Comparison of ENCODE assay signal across 22 cellular contexts in the genomic region with DNA sequence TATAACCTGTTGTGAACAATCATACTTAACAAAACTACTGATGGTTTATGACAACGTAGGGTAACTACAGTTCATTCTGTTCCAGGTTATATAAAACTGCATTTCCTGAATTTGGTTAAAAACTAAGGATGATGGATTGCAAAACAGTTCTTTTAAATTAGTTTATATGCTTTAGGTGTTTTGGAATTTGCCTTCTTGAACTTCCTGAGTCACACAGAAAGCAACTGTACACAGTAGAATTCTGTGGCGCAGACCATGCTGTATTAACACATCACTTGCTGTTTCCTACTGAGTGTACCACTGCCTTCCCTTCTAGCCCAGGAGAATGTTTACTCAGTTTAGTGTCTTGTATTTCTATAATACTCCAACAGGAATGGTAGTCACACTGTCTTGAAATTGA. TPM values are rescaled to one million over a fixed set of nuclear protein-coding genes. Genes with fewer than 3 reads are reported as not detected.
A peak's percentile ranks its signal among the peaks of the same experiment; 100 is the strongest.
DNase-seq lines count a peak whose midpoint lies in the region; ATAC-seq and TF ChIP-seq lines count a peak whose summit lies in the region.
"Had no signal": no experiment of that assay in that cellular context is flagged by ENCODE, and none has a peak within 500 bp of the region (broad histone marks: within the 10 kb centered on the region; RNA-seq: fewer than 3 reads in every experiment).

No MANE protein-coding gene starts in this region.

- no peak for TF ChIP-seq EP300 in sigmoid colon (IDR thresholded peaks at IDR 0.05)

- H3K27me3 ChIP-seq in sigmoid colon = no peaks in the 10 kb centered on the region
- H3K27me3 ChIP-seq in neuronal stem cell (ENCODE audit: control insufficient read depth in 3 of 3, insufficient read depth in 3 of 3, low read depth in 1 of 3, low read length in 3 of 3) = no peaks in the 10 kb centered on the region
- H3K27me3 ChIP-seq: heart left ventricle, MG63, ovary, right atrium auricular region had no signal

- H3K18ac ChIP-seq in neuronal stem cell (ENCODE audit: low read length) = no peak overlapping the region

- no peak for ATAC-seq in HG02610 (IDR thresholded peaks at IDR 0.05; ENCODE audit: unreplicated experiment)
- no peak for ATAC-seq in esophagus mucosa
- ATAC-seq: effector memory CD8-positive, alpha-beta T cell; left cardiac atrium; naive thymus-derived CD4-positive, alpha-beta T cell had no signal

- H3K9ac ChIP-seq in neuronal stem cell (ENCODE audit: low read depth, low read length, poor library complexity) = no peak overlapping the region

- no peak overlapping the region for H2BK120ac ChIP-seq in neuronal stem cell (ENCODE audit: low read depth, low read length)

- H2BK5ac ChIP-seq in neuronal stem cell (ENCODE audit: low read length) = no peak overlapping the region

- H2BK12ac ChIP-seq in neuronal stem cell (ENCODE audit: low read length) = no peak overlapping the region

- intact Hi-C loops in sigmoid colon (cut with DNase I) = no loop called here

- H3K79me1 ChIP-seq in neuronal stem cell (ENCODE audit: low read depth, low read length) = no peaks in the 10 kb centered on the region

- no peak for TF ChIP-seq CTCF in sigmoid colon (IDR thresholded peaks at IDR 0.05)

- H3K9me3 ChIP-seq in sigmoid colon (no peaks in the 10 kb centered on the region), neuronal stem cell (replicated peaks in 1 of 2; ENCODE audit: control insufficient read depth in 2 of 2, insufficient read depth in 1 of 2, low read depth in 1 of 2, low read length in 2 of 2) (no peaks in the 10 kb centered on the region)
- H3K9me3 ChIP-seq: heart left ventricle, MG63, ovary, right atrium auricular region had no signal

- H3K4me3 ChIP-seq in sigmoid colon (no peak overlapping the region), neuronal stem cell (ENCODE audit: low read length in 2 of 2) (no peak overlapping the region)
- H3K4me3 ChIP-seq: coronary artery, heart left ventricle, MG63, ovary, right atrium auricular region had no signal

- DNase-seq in ELR (ENCODE audit: low read depth) (peak; percentile 51), amniotic epithelial cell (ENCODE audit: low read depth) (peak; percentile 75), fibroblast of peridontal ligament (ENCODE audit: extremely low read depth) (peak; percentile 66), sigmoid colon (peak; percentile 9), neuronal stem cell (ENCODE audit: low spot score) (no peak)
- DNase-seq: activated B cell treated with CpG ODN at 0.5 μM for 24 hours; activated CD8-positive, alpha-beta memory T cell treated with anti-CD3 and anti-CD28 coated beads, Interleukin-2, amount 50 U/mL, for 48 hours; activated effector memory CD4-positive, alpha-beta T cell treated with Interleukin-2 at 50 U/mL for 16 hours; activated naive CD8-positive, alpha-beta T cell treated with anti-CD3 and anti-CD28 coated beads for 36 hours; effector memory CD8-positive, alpha-beta T cell; heart left ventricle; left cardiac atrium; MG63; naive thymus-derived CD4-positive, alpha-beta T cell; NCI-H2081; NCI-H82; ovary; stimulated activated naive CD4-positive, alpha-beta T cell treated with Interleukin-2 at 50 U/mL for 16 hours had no signal

- H3K4me2 ChIP-seq in neuronal stem cell (ENCODE audit: insufficient read depth, low read length, poor library complexity, severe bottlenecking) = no peak overlapping the region

- no peak overlapping the region for H4K91ac ChIP-seq in neuronal stem cell (ENCODE audit: low read depth, low read length, poor library complexity)

- H3K4me1 ChIP-seq in sigmoid colon = peaks cover 0 to 46% (median 37%) of the 10 kb centered on the region in 4 donors
- peaks cover 0 to 3% of the 10 kb centered on the region in 2 donors for H3K4me1 ChIP-seq in neuronal stem cell (ENCODE audit: control insufficient read depth in 2 of 2, insufficient read depth in 1 of 2, low read depth in 1 of 2, low read length in 2 of 2)
- H3K4me1 ChIP-seq: right atrium auricular region had no signal

- no peak overlapping the region for H3K14ac ChIP-seq in neuronal stem cell (ENCODE audit: low read length)

- no peak overlapping the region for H2AFZ ChIP-seq in neuronal stem cell (ENCODE audit: low read length)

- no peak overlapping the region for H2BK15ac ChIP-seq in neuronal stem cell (ENCODE audit: low read length)

- H3K4ac ChIP-seq in neuronal stem cell (ENCODE audit: low read length) = no peak overlapping the region

- TF ChIP-seq POLR2A in sigmoid colon (IDR thresholded peaks at IDR 0.05) = no peak

- H3K36me3 ChIP-seq in sigmoid colon (peaks cover 0 to 37% (median 6%) of the 10 kb centered on the region in 4 donors), neuronal stem cell (replicated peaks in 1 of 2; ENCODE audit: control insufficient read depth in 2 of 2, insufficient read depth in 2 of 2, low read length in 2 of 2) (peaks cover 17 to 83% of the 10 kb centered on the region in 2 donors)
- H3K36me3 ChIP-seq: ovary had no signal

- H3K27ac ChIP-seq in sigmoid colon (peak overlapping the region in 3 of 4 donors; percentile 15 to 32 (median 21)), neuronal stem cell (replicated peaks; ENCODE audit: low read length) (no peak overlapping the region)
- H3K27ac ChIP-seq: coronary artery, ovary, right atrium auricular region had no signal

- H3K23ac ChIP-seq in neuronal stem cell (ENCODE audit: low read depth, low read length, poor library complexity) = no peak overlapping the region

- H4K8ac ChIP-seq in neuronal stem cell (ENCODE audit: low read depth, low read length) = no peak overlapping the region

- no peak overlapping the region for H2AK5ac ChIP-seq in neuronal stem cell (ENCODE audit: low read depth, low read length)

- 41 to 62% methylated on average over 2 of the region's 2 CpGs for WGBS in sigmoid colon, 2 donors
- no CpG with 5 or more reads among the region's 2 CpGs for WGBS in neuronal stem cell (ENCODE audit: extremely low coverage in 2 of 2, insufficient read length in 2 of 2, insufficient replicate concordance in 1 of 2), 2 donors

RNA-seq across cellular contexts. Expression of gene ITGB1BP1, which starts 19.4 kb away (rescaled TPM):
- total RNA-seq in sigmoid colon = 10 to 100 TPM; 52.3 to 75.6 (median 61.6) TPM
- polyA plus RNA-seq in sigmoid colon = 10 to 100 TPM; 24.3 to 99.7 (median 47.4) TPM
- 50.0 TPM for polyA plus RNA-seq in neuronal stem cell (2013, experiment 1 of 2)
- 49.6 TPM for polyA plus RNA-seq in neuronal stem cell (2013, experiment 2 of 2)
- total RNA-seq in esophagus mucosa = 53.8 TPM

RNA-seq across cellular contexts. Expression of gene CPSF3, which starts 19.5 kb away (rescaled TPM):
- total RNA-seq in sigmoid colon (10 to 100 TPM; 22.9 to 33.5 (median 27.5) TPM), esophagus mucosa (26.2 TPM)
- 10 to 100 TPM; 14.4 to 23.6 (median 14.6) TPM for polyA plus RNA-seq in sigmoid colon
- 78.4 TPM for polyA plus RNA-seq in neuronal stem cell (2013, experiment 1 of 2)
- polyA plus RNA-seq in neuronal stem cell (2013, experiment 2 of 2) = 77.6 TPM
